Comparison of ENCODE assay signal across 18 cellular contexts in genomic region chr16:72925631-72925979, GRCh38.
"Had no signal": no experiment of that assay in that cellular context is flagged by ENCODE, and none has a peak within 500 bp of the region (broad histone marks: within the 10 kb centered on the region; RNA-seq: fewer than 3 reads in every experiment).

No MANE protein-coding gene starts in this region.

- H3K9me3 Mint-ChIP-seq: mesothelial cell of epicardium; nephron; stimulated activated memory B cell treated with anti-CD40 and anti-IgM and Interleukin-4, amounts not matched to agents 10 μg/mL and 1 μg/mL and 100 μg/mL, for 72 hours had no signal

- H3K27me3 Mint-ChIP-seq: stimulated activated memory B cell treated with anti-CD40 and anti-IgM and Interleukin-4, amounts not matched to agents 10 μg/mL and 1 μg/mL and 100 μg/mL, for 72 hours had no signal

- H3K4me2 ChIP-seq: neural progenitor cell had no signal

- H3K36me3 ChIP-seq: left lung, neural progenitor cell, thoracic aorta, tibial nerve, upper lobe of left lung had no signal

- DNase-seq: dermis blood vessel endothelial cell; effector memory CD8-positive, alpha-beta T cell; kidney; left lung; mesenchymal stem cell; mucosa of descending colon; naive thymus-derived CD4-positive, alpha-beta T cell; stimulated activated CD4-positive, alpha-beta T cell treated with anti-CD3 and anti-CD28 coated beads, Interleukin-4, amount 100 ng/mL, for 4 hours; stimulated activated naive CD8-positive, alpha-beta T cell treated with anti-CD3 and anti-CD28 coated beads, Interleukin-15, Interleukin-2, amounts not matched to agents 100 U/mL and 50 U/mL, for 24 hours had no signal

- H3K27ac Mint-ChIP-seq: effector memory CD8-positive, alpha-beta T cell; naive thymus-derived CD4-positive, alpha-beta T cell; stimulated activated memory B cell treated with anti-CD40 and anti-IgM and Interleukin-4, amounts not matched to agents 10 μg/mL and 1 μg/mL and 100 μg/mL, for 72 hours had no signal

- H3K36me3 Mint-ChIP-seq: mesothelial cell of epicardium; stimulated activated memory B cell treated with anti-CD40 and anti-IgM and Interleukin-4, amounts not matched to agents 10 μg/mL and 1 μg/mL and 100 μg/mL, for 72 hours had no signal

- ATAC-seq: effector memory CD8-positive, alpha-beta T cell; left lung; naive thymus-derived CD4-positive, alpha-beta T cell; sciatic nerve; stimulated activated memory B cell treated with anti-CD40 and anti-IgM and Interleukin-4, amounts not matched to agents 10 μg/mL and 1 μg/mL and 100 μg/mL, for 72 hours; stimulated activated naive CD8-positive, alpha-beta T cell treated with anti-CD3 and anti-CD28 coated beads, Interleukin-15, Interleukin-2, amounts not matched to agents 100 U/mL and 50 U/mL, for 24 hours had no signal

- H2AFZ ChIP-seq: neural progenitor cell had no signal

- H3K4me3 ChIP-seq: coronary artery, left lung, mucosa of descending colon, neural progenitor cell, thoracic aorta, tibial nerve, upper lobe of left lung had no signal

- H3K27me3 ChIP-seq: left lung, neural progenitor cell, tibial nerve, upper lobe of left lung had no signal

- H3K4me3 Mint-ChIP-seq: effector memory CD8-positive, alpha-beta T cell; mesothelial cell of epicardium; naive thymus-derived CD4-positive, alpha-beta T cell; nephron; neural progenitor cell; stimulated activated memory B cell treated with anti-CD40 and anti-IgM and Interleukin-4, amounts not matched to agents 10 μg/mL and 1 μg/mL and 100 μg/mL, for 72 hours had no signal

- H3K9me3 ChIP-seq: left lung, mucosa of descending colon, thoracic aorta, tibial nerve, upper lobe of left lung had no signal

- H3K27ac ChIP-seq: coronary artery, left lung, neural progenitor cell, thoracic aorta, tibial nerve, upper lobe of left lung had no signal
